ENCODE assay signal across 25 cellular contexts in genomic region chr7:153473189-153473588, GRCh38.
"Had no signal": no experiment of that assay in that cellular context is flagged by ENCODE, and none has a peak within 500 bp of the region (broad histone marks: within the 10 kb centered on the region; RNA-seq: fewer than 3 reads in every experiment).

No MANE protein-coding gene starts in this region.

- ATAC-seq: activated CD4-positive, CD25-positive, alpha-beta regulatory T cell treated with anti-CD3 and anti-CD28 coated beads, Interleukin-2, amount 50 U/mL, for 24 hours; activated CD8-positive, alpha-beta memory T cell treated with anti-CD3 and anti-CD28 coated beads, Interleukin-2, amount 10 ng/mL, durations not matched to agents 7 days and 5 days; body of pancreas; Panc1 had no signal

- H3K4me1 ChIP-seq: ascending aorta, body of pancreas, SJSA1 had no signal

- DNase-seq: activated CD4-positive, alpha-beta T cell treated with anti-CD3 and anti-CD28 coated beads for 48 hours; activated CD4-positive, alpha-beta T cell treated with anti-CD3 and anti-CD28 coated beads, Interleukin-2, amount 50 U/mL, for 48 hours; activated CD8-positive, alpha-beta memory T cell treated with anti-CD3 and anti-CD28 coated beads, Interleukin-2, amount 10 ng/mL, durations not matched to agents 7 days and 5 days; activated effector memory CD4-positive, alpha-beta T cell treated with Interleukin-2 at 50 U/mL for 16 hours; activated naive CD4-positive, alpha-beta T cell; activated T-cell treated with anti-CD3 and anti-CD28 coated beads, Interleukin-2, amount 50 U/mL, for 24 hours; amniotic stem cell; body of pancreas; Karpas-422; NCI-H1105 treated with DMSO at 0.1 percent for 48 hours; NCI-H1436 treated with DMSO at 0.1 percent for 48 hours; NCI-H1930; NCI-H2171 treated with DMSO at 0.1 percent for 48 hours; NCI-H226; NCI-H526; NCI-H774; NK-92 treated with Interleukin-12 subunit alpha and Interleukin-12 subunit beta, amount 100 ng/mL, for 24 hours; OCI-M1; RPMI8226; SHP77 had no signal

- H3K9me3 ChIP-seq: ascending aorta, body of pancreas had no signal

- H3K27ac ChIP-seq: ascending aorta, body of pancreas, SJSA1 had no signal

- H3K27me3 ChIP-seq: ascending aorta, body of pancreas, SJSA1 had no signal

- FAIRE-seq: K562 had no signal

- H3K4me3 ChIP-seq: ascending aorta, body of pancreas, K562, SJSA1 had no signal

- H3K36me3 ChIP-seq: ascending aorta, SJSA1 had no signal
